ENCODE assay signal across 21 cellular contexts in the genomic region with DNA sequence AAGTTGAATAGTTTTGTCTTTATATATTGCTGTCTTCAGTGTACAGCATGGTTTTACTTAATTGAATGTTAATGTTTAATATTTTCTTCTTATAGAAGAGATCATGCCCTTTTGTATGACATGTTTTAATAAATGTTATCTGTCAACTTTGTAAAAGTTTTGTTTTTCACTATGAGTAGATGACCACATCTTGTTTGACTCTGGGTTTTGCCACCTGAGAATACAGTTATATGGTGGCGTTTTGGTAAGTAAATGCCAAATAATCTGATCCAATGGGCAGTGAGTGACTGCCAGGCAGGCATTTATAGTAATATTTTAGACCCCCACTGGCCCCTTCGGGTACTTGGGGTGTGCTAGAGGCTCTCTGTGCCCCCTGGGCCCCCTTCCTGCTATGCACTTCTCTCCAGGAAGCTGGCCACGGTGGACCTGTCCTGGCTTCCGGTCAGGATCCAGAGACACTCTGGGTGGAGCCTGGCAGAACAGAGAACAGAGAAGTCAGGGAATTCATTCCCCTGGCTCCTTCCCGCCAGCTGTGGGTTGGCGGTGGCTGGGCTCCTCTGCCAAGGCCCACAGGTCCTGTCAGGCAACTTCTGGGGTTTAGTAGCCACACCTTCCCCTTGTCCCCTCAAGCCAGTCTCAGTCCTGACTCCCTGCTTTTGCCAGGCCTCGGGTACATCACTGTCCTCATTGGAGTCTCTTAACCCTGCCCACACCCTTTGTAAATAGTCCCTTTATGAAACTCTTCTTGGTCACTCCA. TPM values are rescaled to one million over a fixed set of nuclear protein-coding genes. Genes with fewer than 3 reads are reported as not detected.
DNase-seq lines count a peak whose midpoint lies in the region; ATAC-seq and TF ChIP-seq lines count a peak whose summit lies in the region.
"Had no signal": no experiment of that assay in that cellular context is flagged by ENCODE, and none has a peak within 500 bp of the region (broad histone marks: within the 10 kb centered on the region; RNA-seq: fewer than 3 reads in every experiment).

No MANE protein-coding gene starts in this region.

- no peak overlapping the region for H3K9ac ChIP-seq in mammary epithelial cell (ENCODE audit: insufficient read depth, low read length)
- H3K9ac ChIP-seq: BLaER1 had no signal

- TF ChIP-seq EP300 in suprapubic skin (IDR thresholded peaks at IDR 0.05): no peak

- ATAC-seq in HG02798 (IDR thresholded peaks at IDR 0.05; ENCODE audit: poor library complexity, unreplicated experiment) (peak; percentile 14), left lung (peak; percentile 8), GM18520 (IDR thresholded peaks at IDR 0.05; ENCODE audit: unreplicated experiment) (no peak)
- ATAC-seq: gastrocnemius medialis, WTC11 had no signal

- peaks cover 47% of the 10 kb centered on the region for H3K79me2 ChIP-seq in mammary epithelial cell (ENCODE audit: insufficient read depth, low read length)

- no peaks in the 10 kb centered on the region for H4K20me1 ChIP-seq in mammary epithelial cell (ENCODE audit: insufficient read depth, low read length)

- H3K9me3 ChIP-seq in breast epithelium: no peaks in the 10 kb centered on the region
- no peaks in the 10 kb centered on the region for H3K9me3 ChIP-seq in mammary epithelial cell (replicated peaks; ENCODE audit: insufficient read depth, low read length)
- no peaks in the 10 kb centered on the region for H3K9me3 ChIP-seq in left lung
- H3K9me3 ChIP-seq in suprapubic skin: no peaks in the 10 kb centered on the region
- H3K9me3 ChIP-seq: BLaER1, esophagus squamous epithelium, gastrocnemius medialis, neutrophil had no signal

- no peak for TF ChIP-seq CTCF in breast epithelium (IDR thresholded peaks at IDR 0.05)
- TF ChIP-seq CTCF in mammary epithelial cell (conservative IDR thresholded peaks at IDR 0.05 in 1 of 2, IDR thresholded peaks at IDR 0.05 in 1 of 2; ENCODE audit: extremely low read depth in 1 of 2, insufficient read depth in 1 of 2, low read depth in 1 of 2, low read length in 2 of 2): no peak
- TF ChIP-seq CTCF in left lung (IDR thresholded peaks at IDR 0.05): no peak
- TF ChIP-seq CTCF in suprapubic skin (IDR thresholded peaks at IDR 0.05): no peak

- H3K27me3 ChIP-seq in breast epithelium: no peaks in the 10 kb centered on the region
- no peaks in the 10 kb centered on the region for H3K27me3 ChIP-seq in mammary epithelial cell (ENCODE audit: insufficient read depth, low read length)
- no peaks in the 10 kb centered on the region for H3K27me3 ChIP-seq in left lung
- no peaks in the 10 kb centered on the region for H3K27me3 ChIP-seq in suprapubic skin
- H3K27me3 ChIP-seq: BLaER1, esophagus squamous epithelium, gastrocnemius medialis, neutrophil had no signal

- DNase-seq in breast epithelium (ENCODE audit: low spot score in 2 of 2) (peak in 1 of 2 donors; percentile 54), mammary epithelial cell (no peak), left lung (no peak), suprapubic skin (ENCODE audit: low spot score in 2 of 2) (no peak), GM19240 (ENCODE audit: insufficient read length, low spot score) (no peak), medulla oblongata (ENCODE audit: extremely low spot score) (no peak)
- DNase-seq: activated CD4-positive, alpha-beta T cell treated with anti-CD3 and anti-CD28 coated beads, Interleukin-2, amount 50 U/mL, for 48 hours; activated T-cell treated with anti-CD3 and anti-CD28 coated beads, Interleukin-2, amount 50 U/mL, for 48 hours; esophagus squamous epithelium; gastrocnemius medialis; hypothalamus; NCI-H1048; NCI-H187; NCI-H69; stimulated activated CD4-positive, alpha-beta T cell treated with anti-CD3 and anti-CD28 coated beads, Interleukin-4, amount 100 ng/mL, for 24 hours; T-helper 9 cell had no signal

- H3K4me2 ChIP-seq in mammary epithelial cell (ENCODE audit: insufficient read depth, low read depth, low read length): no peak overlapping the region
- H3K4me2 ChIP-seq: BLaER1 had no signal

- TF ChIP-seq POLR2A in breast epithelium (IDR thresholded peaks at IDR 0.05) (no peak), suprapubic skin (IDR thresholded peaks at IDR 0.05) (no peak)

- no peak overlapping the region for H2AFZ ChIP-seq in mammary epithelial cell (ENCODE audit: low read depth, low read length)

- intact Hi-C loops in breast epithelium (cut with DNase I; ENCODE audit: low total_unique reads) (no loop called here), mammary epithelial cell (cut with micrococcal nuclease) (no loop called here), left lung (cut with DNase I) (no loop called here)

- no TSS peak for BruUV-seq in mammary epithelial cell (replicated peaks; lab: Mats Ljungman, UMichigan)

- H3K27ac ChIP-seq in breast epithelium (peak overlapping the region; percentile 74 to 83), mammary epithelial cell (ENCODE audit: insufficient read depth, low read depth, low read length) (no peak overlapping the region), left lung (no peak overlapping the region), suprapubic skin (peak overlapping the region; percentile 60)
- H3K27ac ChIP-seq: BLaER1, neutrophil had no signal

- H3K36me3 ChIP-seq in breast epithelium (no peaks in the 10 kb centered on the region), mammary epithelial cell (ENCODE audit: insufficient read depth, low read length) (peaks cover 6% of the 10 kb centered on the region), left lung (peaks cover 0 to 50% of the 10 kb centered on the region in 2 donors), suprapubic skin (peaks cover 30% of the 10 kb centered on the region)

- in situ Hi-C loops in mammary epithelial cell (cut with MboI; ENCODE audit: low sequenced_read_pairs in 2 of 2): no loop called here

- WGBS in mammary epithelial cell (ENCODE audit: low coverage, missing lambda C conversion rate): 23% methylated on average over 5 of the region's 7 CpGs
- 53% methylated on average over 5 of the region's 7 CpGs for whole genome bisulfite sequencing in suprapubic skin

- H3K4me1 ChIP-seq in breast epithelium (no peaks in the 10 kb centered on the region), mammary epithelial cell (ENCODE audit: insufficient read depth, low read length) (peaks cover 9% of the 10 kb centered on the region), left lung (peaks cover 0 to under 1% of the 10 kb centered on the region in 2 donors), suprapubic skin (peaks cover 20% of the 10 kb centered on the region)

- dilution Hi-C loops in mammary epithelial cell (cut with HindIII; ENCODE audit: low sequenced_read_pairs): no loop called here

- CTCF ChIA-PET in mammary epithelial cell (lab: Charles Lee; ENCODE audit: low non-redundant PET): no interaction called here

- H3K4me3 ChIP-seq in breast epithelium (peak overlapping the region in 1 of 3 donors; percentile 10), mammary epithelial cell (replicated peaks in 1 of 3; ENCODE audit: insufficient read depth in 1 of 3, low read depth in 2 of 3, low read length in 3 of 3) (no peak overlapping the region), left lung (no peak overlapping the region), suprapubic skin (no peak overlapping the region)
- H3K4me3 ChIP-seq: BLaER1, esophagus squamous epithelium, gastrocnemius medialis had no signal

RNA-seq across cellular contexts. Expression of gene ZBTB34, which starts 22.2 kb away (rescaled TPM):
- total RNA-seq in breast epithelium: 10 to 100 TPM in 2 of 3 donors, 1 to 10 TPM in 1; 9.2 to 13.9 (median 12.2) TPM
- 10 to 100 TPM in 1 of 2 donors, 1 to 10 TPM in 1; 5.1 to 10.3 TPM for total RNA-seq in mammary epithelial cell
- polyA plus RNA-seq in mammary epithelial cell: 3.4 TPM
- polyA minus RNA-seq in mammary epithelial cell: 7.0 TPM
- total RNA-seq in left lung: 10 to 100 TPM in 1 of 2 donors, 1 to 10 TPM in 1; 9.9 to 14.1 TPM
- total RNA-seq in suprapubic skin: 10 to 100 TPM; 10.8 to 15.9 (median 13.0) TPM

RNA-seq across cellular contexts. Expression of gene ZBTB43, which starts 33.4 kb away (rescaled TPM):
- 10 to 100 TPM; 10.9 to 20.6 (median 13.1) TPM for total RNA-seq in breast epithelium
- 10 to 100 TPM; 24.0 to 32.4 TPM for total RNA-seq in mammary epithelial cell
- 7.0 TPM for polyA plus RNA-seq in mammary epithelial cell
- 6.4 TPM for polyA minus RNA-seq in mammary epithelial cell
- total RNA-seq in left lung: 10 to 100 TPM; 20.8 to 28.3 TPM
- total RNA-seq in suprapubic skin: 10 to 100 TPM; 21.2 to 46.1 (median 32.2) TPM

Comparison
In these comparisons a context has a peak if more than half of its experiments do, and no peak if none do; other contexts are left out.
1. H3K27ac ChIP-seq: peak in breast epithelium (2 of 2) and suprapubic skin (single experiment); none in mammary epithelial cell (single experiment) and left lung (0 of 2).